ENCODE assay signal across 1 cellular context in the genomic region with DNA sequence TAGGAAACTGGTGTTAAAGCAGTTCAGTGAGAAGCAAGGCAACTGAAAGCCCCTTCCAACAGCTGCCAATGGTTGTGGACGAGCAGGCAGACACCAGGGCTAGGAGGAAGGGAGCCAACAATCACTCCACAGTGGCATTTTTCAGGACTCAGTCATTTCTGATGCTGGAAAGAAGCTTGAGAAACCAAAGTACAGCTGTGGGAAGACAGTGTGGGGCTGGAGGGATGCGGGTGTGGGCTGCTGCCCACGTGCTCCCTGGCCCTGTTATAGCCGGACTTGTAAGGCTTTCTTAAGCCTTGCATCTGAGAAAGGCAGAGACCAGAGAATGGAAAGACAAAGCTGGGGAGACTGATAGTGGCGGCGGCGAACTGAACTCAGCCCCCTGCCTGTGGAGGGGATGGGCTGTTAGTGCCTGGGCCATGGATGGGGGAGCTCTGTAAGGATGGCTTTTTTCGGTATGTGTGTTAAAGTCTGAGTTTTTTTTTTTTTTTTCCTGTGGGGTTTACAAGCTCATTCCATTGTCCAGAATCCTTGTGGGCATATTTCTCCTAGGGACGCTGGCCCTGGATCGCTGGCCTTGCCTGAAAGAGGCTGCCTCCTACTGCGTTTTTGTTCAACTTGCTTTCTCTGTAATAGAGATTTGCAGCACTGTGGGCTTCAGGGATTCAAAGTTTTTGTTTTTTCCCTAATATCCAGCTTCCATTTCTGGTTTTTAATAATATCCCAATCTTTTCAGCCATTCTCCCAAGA.
A peak's percentile ranks its signal among the peaks of the same experiment; 100 is the strongest.
TF ChIP-seq lines count a peak whose summit lies in the region.

No MANE protein-coding gene starts in this region.

TF ChIP-seq in IMR-90, 13 proteins besides CTCF, POLR2A, EP300 and RAD21:
- TF ChIP-seq RCOR1 (IDR thresholded peaks at IDR 0.05; ENCODE audit: insufficient replicate concordance, low read length) (no peak), FOS (IDR thresholded peaks at IDR 0.05; ENCODE audit: low read depth, low read length) (peak; percentile 36; the same call in 1 of the 2 replicates), CEBPB (IDR thresholded peaks at IDR 0.05; ENCODE audit: low read depth, low read length) (peak; percentile 35; the same call in 1 of the 2 replicates), MXI1 (IDR thresholded peaks at IDR 0.05; ENCODE audit: borderline replicate concordance, low read depth, low read length) (peak; percentile 71; the same call in 1 of the 2 replicates), BHLHE40 (IDR thresholded peaks at IDR 0.05; ENCODE audit: low read depth, low read length) (peak; percentile 35; the same call in 1 of the 2 replicates)
- TF ChIP-seq, protein P1, sequence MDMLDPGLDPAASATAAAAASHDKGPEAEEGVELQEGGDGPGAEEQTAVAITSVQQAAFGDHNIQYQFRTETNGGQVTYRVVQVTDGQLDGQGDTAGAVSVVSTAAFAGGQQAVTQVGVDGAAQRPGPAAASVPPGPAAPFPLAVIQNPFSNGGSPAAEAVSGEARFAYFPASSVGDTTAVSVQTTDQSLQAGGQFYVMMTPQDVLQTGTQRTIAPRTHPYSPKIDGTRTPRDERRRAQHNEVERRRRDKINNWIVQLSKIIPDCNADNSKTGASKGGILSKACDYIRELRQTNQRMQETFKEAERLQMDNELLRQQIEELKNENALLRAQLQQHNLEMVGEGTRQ (IDR thresholded peaks at IDR 0.05; ENCODE audit: low read depth, low read length): peak; percentile 90
TF ChIP-seq in IMR-90: peak in this region for 5.
